22 cellular contexts compared by ENCODE assay signal in genomic region chr12:113552760-113553159, GRCh38.
A peak's percentile ranks its signal among the peaks of the same experiment; 100 is the strongest.
DNase-seq lines count a peak whose midpoint lies in the region; ATAC-seq, FAIRE-seq and TF ChIP-seq lines count a peak whose summit lies in the region.
"Had no signal": no experiment of that assay in that cellular context is flagged by ENCODE, and none has a peak within 500 bp of the region (broad histone marks: within the 10 kb centered on the region; RNA-seq: fewer than 3 reads in every experiment).

No MANE protein-coding gene starts in this region.

- H4K12ac ChIP-seq in trophoblast cell (ENCODE audit: low read depth, low read length): no peak overlapping the region

- TF ChIP-seq RAD21 in K562 (CRISPR knock-in tag; conservative IDR thresholded peaks at IDR 0.05 in 1 of 2, IDR thresholded peaks at IDR 0.05 in 1 of 2): no peak

- no peak overlapping the region for H4K91ac ChIP-seq in trophoblast cell (ENCODE audit: low read depth, low read length)

- H3K4me1 ChIP-seq in K562 (replicated peaks in 1 of 2; ENCODE audit: control insufficient read depth in 2 of 2, insufficient read depth in 2 of 2, low read length in 2 of 2) (no peaks in the 10 kb centered on the region), neural progenitor cell (peaks cover under 1% of the 10 kb centered on the region), trophoblast cell (ENCODE audit: control insufficient read depth in 1 of 2, insufficient read depth in 2 of 2, low read length in 2 of 2) (peaks cover 0 to 2% of the 10 kb centered on the region in 2 experiments)
- H3K4me1 ChIP-seq: A549, Caco-2 had no signal

- H3K27me3 ChIP-seq in K562 (ENCODE audit: control insufficient read depth in 2 of 2, insufficient read depth in 2 of 2, low read length in 2 of 2) (peaks cover 7 to 23% of the 10 kb centered on the region in 2 experiments; a peak in 3 of 5 replicates), neural progenitor cell (no peaks in the 10 kb centered on the region), trophoblast cell (ENCODE audit: insufficient read depth, low read length) (no peaks in the 10 kb centered on the region)

- H3K79me1 ChIP-seq in trophoblast cell (ENCODE audit: low read length): no peaks in the 10 kb centered on the region

- TF ChIP-seq CTCF in K562 (IDR thresholded peaks at IDR 0.05 in 2 of 3, conservative IDR thresholded peaks at IDR 0.05 in 1 of 3; ENCODE audit: insufficient read depth in 2 of 3, low read depth in 1 of 3, low read length in 3 of 3) (no peak), neural progenitor cell (IDR thresholded peaks at IDR 0.05) (no peak)

- H4K20me1 ChIP-seq in K562 (replicated peaks; ENCODE audit: control insufficient read depth, insufficient read depth, low read length) (no peaks in the 10 kb centered on the region), neural progenitor cell (ENCODE audit: low read depth) (no peaks in the 10 kb centered on the region)
- H4K20me1 ChIP-seq: BLaER1 treated with 17β-estradiol and CSF1 and Interleukin-3, amounts not matched to agents 10 nM and 100 nM had no signal

- H3K36me3 ChIP-seq in K562 (ENCODE audit: control insufficient read depth, insufficient read depth, low read length) (no peaks in the 10 kb centered on the region), neural progenitor cell (no peaks in the 10 kb centered on the region), trophoblast cell (ENCODE audit: control insufficient read depth in 1 of 2, insufficient read depth in 2 of 2, low read length in 2 of 2) (no peaks in the 10 kb centered on the region)
- H3K36me3 ChIP-seq: BLaER1 treated with 17β-estradiol and CSF1 and Interleukin-3, amounts not matched to agents 10 nM and 100 nM had no signal

- H3K4me3 ChIP-seq in K562 (no peak overlapping the region), neural progenitor cell (no peak overlapping the region), trophoblast cell (ENCODE audit: low read depth, low read length) (no peak overlapping the region)
- H3K4me3 ChIP-seq: A549; BLaER1 treated with 17β-estradiol and CSF1 and Interleukin-3, amounts not matched to agents 10 nM and 100 nM had no signal

- no peak overlapping the region for H3K23ac ChIP-seq in trophoblast cell (ENCODE audit: low read length)

- TF ChIP-seq POLR2A in K562 (conservative IDR thresholded peaks at IDR 0.05): no peak

- H4K8ac ChIP-seq in trophoblast cell (ENCODE audit: low read depth, low read length): no peak overlapping the region

- in situ Hi-C loops in K562 (cut with MboI): no loop called here

- POLR2A ChIA-PET in K562 (lab: Yijun Ruan, JAX): no interaction called here

- H3K27me3 Mint-ChIP-seq in activated naive CD4-positive, alpha-beta T cell treated with anti-CD3 and anti-CD28 coated beads, Interleukin-2, amount 50 U/mL, for 24 hours: peaks cover 12% of the 10 kb centered on the region
- peaks cover 6% of the 10 kb centered on the region for H3K27me3 Mint-ChIP-seq in activated naive CD4-positive, alpha-beta T cell treated with anti-CD3 and anti-CD28 coated beads for 36 hours (ENCODE audit: low read depth)
- peaks cover 2% of the 10 kb centered on the region for H3K27me3 Mint-ChIP-seq in neural progenitor cell (ENCODE audit: insufficient read depth, low read depth)

- H3K4me2 ChIP-seq in K562 (ENCODE audit: insufficient read depth, low read length): no peak overlapping the region
- no peak overlapping the region for H3K4me2 ChIP-seq in neural progenitor cell
- no peak overlapping the region for H3K4me2 ChIP-seq in trophoblast cell (ENCODE audit: low read length)
- H3K4me2 ChIP-seq: A549; BLaER1 treated with 17β-estradiol and CSF1 and Interleukin-3, amounts not matched to agents 10 nM and 100 nM had no signal

- BruUV-seq in K562 (replicated peaks; lab: Mats Ljungman, UMichigan): no TSS peak

- no peak overlapping the region for H3K27ac ChIP-seq in K562 (ENCODE audit: extremely low read depth, low read depth, low read length)
- no peak overlapping the region for H3K27ac ChIP-seq in neural progenitor cell
- no peak overlapping the region for H3K27ac ChIP-seq in trophoblast cell (ENCODE audit: low read depth, low read length)
- H3K27ac ChIP-seq: 22Rv1; A549; BLaER1 treated with 17β-estradiol and CSF1 and Interleukin-3, amounts not matched to agents 10 nM and 100 nM; C4-2B had no signal

- H3K9me1 ChIP-seq in K562 (ENCODE audit: control insufficient read depth, insufficient read depth, low read length): no peaks in the 10 kb centered on the region

- TF ChIP-seq EP300 in K562 (IDR thresholded peaks at IDR 0.05; ENCODE audit: low read length): no peak

- intact Hi-C loops in activated naive CD4-positive, alpha-beta T cell treated with anti-CD3 and anti-CD28 coated beads for 36 hours (cut with micrococcal nuclease): no loop called here
- intact Hi-C loops in K562 (cut with micrococcal nuclease): no loop called here

- no peak for ATAC-seq in K562
- no peak for ATAC-seq in GM19455 (IDR thresholded peaks at IDR 0.05; ENCODE audit: unreplicated experiment)
- ATAC-seq in GM21528 (IDR thresholded peaks at IDR 0.05; ENCODE audit: low FRiP score, unreplicated experiment): no peak
- ATAC-seq: A549; CD8-positive, alpha-beta T cell had no signal

- H2AFZ ChIP-seq in K562 (ENCODE audit: low read depth, low read length) (no peak overlapping the region), neural progenitor cell (replicated peaks) (no peak overlapping the region), trophoblast cell (ENCODE audit: insufficient read depth, low read length, poor library complexity) (no peak overlapping the region)

- H3K4me3 Mint-ChIP-seq in activated naive CD4-positive, alpha-beta T cell treated with anti-CD3 and anti-CD28 coated beads, Interleukin-2, amount 50 U/mL, for 24 hours: no peak overlapping the region
- no peak overlapping the region for H3K4me3 Mint-ChIP-seq in activated naive CD4-positive, alpha-beta T cell treated with anti-CD3 and anti-CD28 coated beads for 36 hours
- H3K4me3 Mint-ChIP-seq in neural progenitor cell: peak overlapping the region; percentile 13
- H3K4me3 Mint-ChIP-seq: B cell; CD4-positive, alpha-beta T cell; CD8-positive, alpha-beta T cell had no signal

- no peak overlapping the region for H3K18ac ChIP-seq in trophoblast cell (ENCODE audit: low read length)

- no peaks in the 10 kb centered on the region for H3K36me3 Mint-ChIP-seq in activated naive CD4-positive, alpha-beta T cell treated with anti-CD3 and anti-CD28 coated beads, Interleukin-2, amount 50 U/mL, for 24 hours
- no peaks in the 10 kb centered on the region for H3K36me3 Mint-ChIP-seq in activated naive CD4-positive, alpha-beta T cell treated with anti-CD3 and anti-CD28 coated beads for 36 hours (ENCODE audit: low read depth)
- H3K36me3 Mint-ChIP-seq in neural progenitor cell: no peaks in the 10 kb centered on the region
- H3K36me3 Mint-ChIP-seq: CD8-positive, alpha-beta T cell had no signal

- no peaks in the 10 kb centered on the region for H3F3A ChIP-seq in neural progenitor cell (ENCODE audit: low read depth)

- H3K9ac ChIP-seq in K562 (ENCODE audit: insufficient read depth in 1 of 2, low read depth in 2 of 2, low read length in 2 of 2) (no peak overlapping the region), neural progenitor cell (no peak overlapping the region), trophoblast cell (ENCODE audit: low read length) (peak overlapping the region; percentile 45)
- H3K9ac ChIP-seq: BLaER1 treated with 17β-estradiol and CSF1 and Interleukin-3, amounts not matched to agents 10 nM and 100 nM had no signal

- H3K27ac Mint-ChIP-seq in activated naive CD4-positive, alpha-beta T cell treated with anti-CD3 and anti-CD28 coated beads, Interleukin-2, amount 50 U/mL, for 24 hours: peak overlapping the region; percentile 82
- H3K27ac Mint-ChIP-seq in activated naive CD4-positive, alpha-beta T cell treated with anti-CD3 and anti-CD28 coated beads for 36 hours: no peak overlapping the region
- H3K27ac Mint-ChIP-seq in neural progenitor cell: no peak overlapping the region
- H3K27ac Mint-ChIP-seq: B cell; CD4-positive, alpha-beta T cell; CD8-positive, alpha-beta T cell had no signal

- no peak overlapping the region for H2BK12ac ChIP-seq in trophoblast cell (ENCODE audit: low read length)

- H3K14ac ChIP-seq in trophoblast cell (ENCODE audit: low read length): no peak overlapping the region

- H3K9me3 ChIP-seq in K562 (replicated peaks; ENCODE audit: control insufficient read depth, insufficient read depth, low read depth, low read length) (peaks cover 1% of the 10 kb centered on the region; the same call in 1 of the 2 replicates), neural progenitor cell (ENCODE audit: low read depth) (no peaks in the 10 kb centered on the region), trophoblast cell (ENCODE audit: insufficient read depth, low read depth, low read length) (peaks cover 8% of the 10 kb centered on the region)

- H3K79me2 ChIP-seq in K562 (ENCODE audit: control insufficient read depth, insufficient read depth, low read length) (no peaks in the 10 kb centered on the region), neural progenitor cell (ENCODE audit: low read depth) (no peaks in the 10 kb centered on the region), trophoblast cell (ENCODE audit: control insufficient read depth, insufficient read depth, low read length, poor library complexity) (no peaks in the 10 kb centered on the region)

- H3K9me3 Mint-ChIP-seq in activated naive CD4-positive, alpha-beta T cell treated with anti-CD3 and anti-CD28 coated beads, Interleukin-2, amount 50 U/mL, for 24 hours: no peaks in the 10 kb centered on the region
- peaks cover 2% of the 10 kb centered on the region for H3K9me3 Mint-ChIP-seq in activated naive CD4-positive, alpha-beta T cell treated with anti-CD3 and anti-CD28 coated beads for 36 hours
- peaks cover 6% of the 10 kb centered on the region for H3K9me3 Mint-ChIP-seq in neural progenitor cell

- H3K4ac ChIP-seq in trophoblast cell (ENCODE audit: low read depth, low read length): no peak overlapping the region

- no peak overlapping the region for H2BK120ac ChIP-seq in trophoblast cell (ENCODE audit: insufficient read depth, low read length, poor library complexity)

- CTCF ChIA-PET in activated naive CD4-positive, alpha-beta T cell treated with anti-CD3 and anti-CD28 coated beads for 36 hours (lab: Charles Lee): no interaction called here
- CTCF ChIA-PET in K562 (lab: Yijun Ruan, JAX; ENCODE audit: low intra/inter-chr PET ratio): no interaction called here

- no peak overlapping the region for H2BK5ac ChIP-seq in trophoblast cell (ENCODE audit: low read depth, low read length, poor library complexity)

- no peaks in the 10 kb centered on the region for H3K4me1 Mint-ChIP-seq in activated naive CD4-positive, alpha-beta T cell treated with anti-CD3 and anti-CD28 coated beads, Interleukin-2, amount 50 U/mL, for 24 hours
- no peaks in the 10 kb centered on the region for H3K4me1 Mint-ChIP-seq in activated naive CD4-positive, alpha-beta T cell treated with anti-CD3 and anti-CD28 coated beads for 36 hours (ENCODE audit: low read depth)
- H3K4me1 Mint-ChIP-seq in neural progenitor cell: no peaks in the 10 kb centered on the region
- H3K4me1 Mint-ChIP-seq: B cell had no signal

- FAIRE-seq in K562 (lab: Jason Lieb, UNC): no peak
- FAIRE-seq: A549, D721Med, G401.6, GM12891 had no signal

- WGBS in K562 (ENCODE audit: insufficient coverage, low coverage, missing lambda C conversion rate): 5% methylated on average over 7 of the region's 8 CpGs
- WGBS in trophoblast cell (ENCODE audit: extremely low coverage, insufficient coverage, insufficient read length): no CpG with 5 or more reads among the region's 8 CpGs

- no peak overlapping the region for H2AK5ac ChIP-seq in trophoblast cell (ENCODE audit: low read length)

- no peak for DNase-seq in activated naive CD4-positive, alpha-beta T cell treated with anti-CD3 and anti-CD28 coated beads for 36 hours
- DNase-seq in K562 (ENCODE audit: extremely low read depth in 1 of 4, low spot score in 3 of 4) (no peak), neural progenitor cell (ENCODE audit: low spot score) (no peak), trophoblast cell (no peak)
- DNase-seq: AML-193; Caco-2; Calu3; CD4-positive, alpha-beta T cell; CD8-positive, alpha-beta T cell; DMS79 treated with DMSO at 0.1 percent for 48 hours; GF-D8 had no signal
